19 cellular contexts compared by ENCODE assay signal in the genomic region with DNA sequence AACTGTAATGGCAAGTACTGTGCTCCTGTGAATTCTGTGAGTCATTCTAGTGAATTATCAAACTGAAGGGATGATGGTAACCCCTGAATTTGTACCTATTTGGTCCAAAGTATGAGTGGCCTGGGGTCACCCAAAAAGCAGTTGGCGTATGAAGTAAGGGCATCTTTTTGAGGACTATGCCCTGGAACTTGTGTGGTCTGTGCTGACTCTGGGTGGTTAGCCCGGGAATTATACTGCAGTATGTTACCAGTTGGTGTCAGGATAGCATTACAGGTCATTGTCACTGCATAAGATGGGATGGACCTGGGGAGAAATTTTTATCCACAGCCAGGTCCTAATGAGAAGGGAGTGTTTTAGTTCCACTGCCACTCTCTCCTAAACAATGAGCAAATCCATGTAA.
DNase-seq lines count a peak whose midpoint lies in the region; ATAC-seq and TF ChIP-seq lines count a peak whose summit lies in the region.
"Had no signal": no experiment of that assay in that cellular context is flagged by ENCODE, and none has a peak within 500 bp of the region (broad histone marks: within the 10 kb centered on the region; RNA-seq: fewer than 3 reads in every experiment).

No MANE protein-coding gene starts in this region.

- no peak overlapping the region for H3K4me3 ChIP-seq in HEK293 (ENCODE audit: low read depth, low read length)
- no peak overlapping the region for H3K4me3 ChIP-seq in skeletal muscle satellite cell (ENCODE audit: low read length)
- H3K4me3 ChIP-seq: skin epidermis, tibial nerve had no signal

- POLR2A ChIA-PET in HEK293 (lab: Yijun Ruan, JAX), result interaction anchor here (0.6 kb wide), 1 partner anchor 245 kb away, joined by 6 read pairs; the partner anchor contains the start of gene BHLHE41

- H3K9ac ChIP-seq in skeletal muscle satellite cell (ENCODE audit: low read depth, low read length), result no peak overlapping the region

- H3K36me3 Mint-ChIP-seq in natural killer cell, result no peaks in the 10 kb centered on the region
- H3K36me3 Mint-ChIP-seq: natural killer cell treated with Interleukin-12 subunit alpha and Interleukin-12 subunit beta and Interleukin-15 and Interleukin-18, amount 100 ng/mL, for 72 hours had no signal

- CTCF ChIA-PET in HEK293 (lab: Yijun Ruan, JAX), result interaction anchor here (0.8 kb wide), 1 partner anchor 82 kb away, joined by 3 read pairs; no protein-coding TSS in a partner anchor

- H3K9me3 Mint-ChIP-seq in natural killer cell, result no peaks in the 10 kb centered on the region
- H3K9me3 Mint-ChIP-seq: natural killer cell treated with Interleukin-12 subunit alpha and Interleukin-12 subunit beta and Interleukin-15 and Interleukin-18, amount 100 ng/mL, for 72 hours; T-cell had no signal

- H3K4me1 ChIP-seq in HEK293 (ENCODE audit: control insufficient read depth, insufficient read depth, low read length), result no peaks in the 10 kb centered on the region
- H3K4me1 ChIP-seq in skeletal muscle satellite cell (ENCODE audit: control insufficient read depth, insufficient read depth, low read length), result peaks cover 12% of the 10 kb centered on the region
- H3K4me1 ChIP-seq: tibial nerve had no signal

- H3K36me3 ChIP-seq in HEK293 (ENCODE audit: control insufficient read depth in 2 of 2, insufficient read depth in 1 of 2, low read length in 2 of 2), result no peaks in the 10 kb centered on the region
- no peaks in the 10 kb centered on the region for H3K36me3 ChIP-seq in skeletal muscle satellite cell (ENCODE audit: insufficient read depth, low read length)
- H3K36me3 ChIP-seq: tibial nerve had no signal

- H3K27me3 ChIP-seq in skeletal muscle satellite cell (ENCODE audit: control insufficient read depth, insufficient read depth, low read length), result no peaks in the 10 kb centered on the region
- H3K27me3 ChIP-seq: tibial nerve had no signal

- H3K27me3 Mint-ChIP-seq in natural killer cell (ENCODE audit: low read depth in 2 of 2), result no peaks in the 10 kb centered on the region
- H3K27me3 Mint-ChIP-seq: B cell; natural killer cell treated with Interleukin-12 subunit alpha and Interleukin-12 subunit beta and Interleukin-15 and Interleukin-18, amount 100 ng/mL, for 72 hours; T-cell had no signal

- no peaks in the 10 kb centered on the region for H3K4me1 Mint-ChIP-seq in natural killer cell
- H3K4me1 Mint-ChIP-seq: B cell, T-cell had no signal

- no peak overlapping the region for H3K27ac Mint-ChIP-seq in natural killer cell
- H3K27ac Mint-ChIP-seq: B cell; natural killer cell treated with Interleukin-12 subunit alpha and Interleukin-12 subunit beta and Interleukin-15 and Interleukin-18, amount 100 ng/mL, for 72 hours; T-cell had no signal

- peak; percentile 33 for DNase-seq in inferior parietal cortex (ENCODE audit: extremely low spot score)
- no peak for DNase-seq in SK-N-DZ (ENCODE audit: low spot score)
- no peak for DNase-seq in natural killer cell
- DNase-seq: activated gamma-delta T cell; MM.1S; NCI-H1436 treated with DMSO at 0.1 percent for 48 hours; NCI-H2171; stimulated activated CD4-positive, alpha-beta T cell treated with anti-CD3 and anti-CD28 coated beads, Interleukin-2, amount 100 ng/mL, for 48 hours; stimulated activated naive CD4-positive, alpha-beta T cell treated with Interleukin-2 at 50 U/mL for 16 hours; T-cell had no signal

- no peaks in the 10 kb centered on the region for H3K9me3 ChIP-seq in HEK293 (ENCODE audit: control insufficient read depth, insufficient read depth, low read depth, low read length)
- H3K9me3 ChIP-seq in skeletal muscle satellite cell (replicated peaks; ENCODE audit: low read length), result no peaks in the 10 kb centered on the region
- H3K9me3 ChIP-seq: tibial nerve had no signal

- no peak overlapping the region for H3K4me3 Mint-ChIP-seq in natural killer cell
- H3K4me3 Mint-ChIP-seq: B cell; natural killer cell treated with Interleukin-12 subunit alpha and Interleukin-12 subunit beta and Interleukin-15 and Interleukin-18, amount 100 ng/mL, for 72 hours; T-cell had no signal

- ATAC-seq in natural killer cell, result no peak
- ATAC-seq in HG03520 (IDR thresholded peaks at IDR 0.05; ENCODE audit: unreplicated experiment), result no peak
- ATAC-seq: natural killer cell treated with Interleukin-12 subunit alpha and Interleukin-12 subunit beta and Interleukin-15 and Interleukin-18, amount 100 ng/mL, for 72 hours; T-cell had no signal

- H3K27ac ChIP-seq in HEK293 (ENCODE audit: extremely low read depth, low read depth, low read length) (no peak overlapping the region), VCaP (no peak overlapping the region)
- H3K27ac ChIP-seq: epithelial cell of prostate, skin epidermis had no signal

- intact Hi-C loops in natural killer cell (cut with micrococcal nuclease), result no loop called here

- peak overlapping the region; percentile 26 for H3K4me2 ChIP-seq in skeletal muscle satellite cell (ENCODE audit: low read length)

- TF ChIP-seq CTCF in HEK293 (tag by site-specific recombination; IDR thresholded peaks at IDR 0.05) (0 out of 2 replicates have a peak, but pooled peaks have one; percentile 29), VCaP (conservative IDR thresholded peaks at IDR 0.05) (peak; percentile 15; the same call in 1 of the 2 replicates), natural killer cell (IDR thresholded peaks at IDR 0.05) (no peak)

TF ChIP-seq in HEK293, 187 proteins besides CTCF, POLR2A, EP300 and RAD21:
- TF ChIP-seq ZFP3 (tag by site-specific recombination; IDR thresholded peaks at IDR 0.05; ENCODE audit: low read depth) (no peak), ZNF341 (tag by site-specific recombination; IDR thresholded peaks at IDR 0.05; ENCODE audit: low read depth) (no peak), ZNF324 (tag by site-specific recombination; IDR thresholded peaks at IDR 0.05) (no peak), ZNF677 (tag by site-specific recombination; IDR thresholded peaks at IDR 0.05) (no peak), ZNF433 (tag by site-specific recombination; IDR thresholded peaks at IDR 0.05; ENCODE audit: low read depth) (no peak)
TF ChIP-seq in HEK293: peak in this region for 0.
